In the genomic region with DNA sequence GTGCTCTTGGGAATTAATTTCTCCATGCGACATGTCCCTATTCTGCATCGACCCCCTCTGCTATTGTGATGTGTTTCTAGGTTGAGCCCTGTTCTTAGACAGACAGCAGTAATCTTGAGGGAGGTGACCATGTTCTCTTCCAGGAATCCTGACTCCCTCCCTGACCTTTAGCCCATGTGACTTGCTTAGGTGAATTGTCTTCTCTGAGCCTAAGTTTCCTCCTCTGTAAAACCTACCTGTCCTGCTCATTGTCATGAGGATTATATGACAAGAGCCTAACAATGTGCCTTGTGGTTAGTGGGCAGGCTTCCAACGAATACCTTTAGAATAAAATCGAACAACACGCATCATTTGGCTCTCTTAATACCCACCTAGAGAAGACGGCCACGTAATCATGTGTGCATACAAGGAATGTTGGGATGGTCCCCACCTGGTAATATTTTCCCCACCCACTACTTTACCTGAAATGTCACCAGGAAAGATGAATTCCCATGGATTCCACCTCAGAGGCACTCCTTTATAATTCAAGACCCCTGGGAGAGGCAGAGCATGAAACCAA, we compare ENCODE assay signal across 28 cellular contexts.
"Had no signal": no experiment of that assay in that cellular context is flagged by ENCODE, and none has a peak within 500 bp of the region (broad histone marks: within the 10 kb centered on the region; RNA-seq: fewer than 3 reads in every experiment).

No MANE protein-coding gene starts in this region.

- H3K27me3 ChIP-seq: ascending aorta, Peyer's patch, SJSA1 had no signal

- H3K9ac ChIP-seq: KMS-11, SK-N-SH had no signal

- H3K4me3 ChIP-seq: ascending aorta, Peyer's patch, SJSA1 had no signal

- H3K27ac ChIP-seq: ascending aorta, KMS-11, Peyer's patch, SJSA1 had no signal

- FAIRE-seq: TTC549 had no signal

- DNase-seq: activated CD4-positive, alpha-beta memory T cell treated with anti-CD3 and anti-CD28 coated beads for 36 hours; activated CD4-positive, alpha-beta T cell treated with anti-CD3 and anti-CD28 coated beads, Interleukin-2, amount 50 U/mL, for 1 hour; activated CD8-positive, alpha-beta memory T cell treated with anti-CD3 and anti-CD28 coated beads, Interleukin-2, amount 50 U/mL, for 4 hours; activated naive CD4-positive, alpha-beta T cell; activated naive CD4-positive, alpha-beta T cell treated with anti-CD3 and anti-CD28 coated beads, Interleukin-2, amount 50 U/mL, for 16 hours; activated naive CD8-positive, alpha-beta T cell treated with anti-CD3 and anti-CD28 coated beads for 36 hours; activated T-cell treated with anti-CD3 and anti-CD28 coated beads for 4 hours; activated T-cell treated with anti-CD3 and anti-CD28 coated beads, Interleukin-2, amount 50 U/mL, for 4 hours; amygdala; cerebellar nuclear complex; MM.1S; NCI-H1092 treated with DMSO at 0.1 percent for 48 hours; NCI-H146; NCI-H187; NCI-H2081; NCI-H226; NCI-H446 treated with DMSO at 0.1 percent for 48 hours; NCI-H524; NCI-H69; PC-3; Peyer's patch; RPMI8226; SHP77 treated with DMSO at 0.1 percent for 48 hours; SK-N-SH had no signal

- H3K4me1 ChIP-seq: ascending aorta, Peyer's patch had no signal

- H3K4me2 ChIP-seq: KMS-11, SK-N-SH had no signal

- ATAC-seq: activated T-cell treated with anti-CD3 and anti-CD28 coated beads, Interleukin-2, amount 50 U/mL, for 4 hours; PC-3 had no signal

- H3K9me3 ChIP-seq: ascending aorta, Peyer's patch, SJSA1, SK-N-SH had no signal

- H3K36me3 ChIP-seq: ascending aorta, Peyer's patch, SJSA1 had no signal
